ENCODE assay signal across 7 cellular contexts in genomic region chr1:18937539-18937938, GRCh38.
"Had no signal": no experiment of that assay in that cellular context is flagged by ENCODE, and none has a peak within 500 bp of the region (broad histone marks: within the 10 kb centered on the region; RNA-seq: fewer than 3 reads in every experiment).

No MANE protein-coding gene starts in this region.

- H3K9me3 Mint-ChIP-seq: activated CD4-positive, alpha-beta T cell treated with anti-CD3 and anti-CD28 coated beads, Interleukin-2, amount 10 ng/mL, durations not matched to agents 24 days and 14 days had no signal

- H3K36me3 ChIP-seq: heart right ventricle, pancreas, tibial nerve had no signal

- H3K27ac ChIP-seq: heart right ventricle, tibial nerve had no signal

- H3K9me3 ChIP-seq: heart right ventricle, pancreas, tibial nerve had no signal

- H3K4me3 ChIP-seq: heart right ventricle, pancreas, tibial nerve had no signal

- H3K27me3 Mint-ChIP-seq: activated CD4-positive, alpha-beta T cell treated with anti-CD3 and anti-CD28 coated beads, Interleukin-2, amount 10 ng/mL, durations not matched to agents 24 days and 14 days; activated naive CD8-positive, alpha-beta T cell had no signal

- H3K27me3 ChIP-seq: heart right ventricle, pancreas, tibial nerve had no signal

- H3K27ac Mint-ChIP-seq: activated naive CD8-positive, alpha-beta T cell had no signal

- DNase-seq: activated CD4-positive, alpha-beta T cell treated with anti-CD3 and anti-CD28 coated beads, Interleukin-2, amount 10 ng/mL, durations not matched to agents 24 days and 14 days; activated CD8-positive, alpha-beta memory T cell treated with anti-CD3 and anti-CD28 coated beads for 24 hours; heart right ventricle; stimulated activated CD4-positive, alpha-beta T cell treated with anti-CD3 and anti-CD28 coated beads, Interleukin-4, amount 100 ng/mL, for 4 hours had no signal

- H3K36me3 Mint-ChIP-seq: activated naive CD8-positive, alpha-beta T cell had no signal

- H3K4me3 Mint-ChIP-seq: activated CD4-positive, alpha-beta T cell treated with anti-CD3 and anti-CD28 coated beads, Interleukin-2, amount 10 ng/mL, durations not matched to agents 24 days and 14 days; activated naive CD8-positive, alpha-beta T cell had no signal
